In the genomic region with DNA sequence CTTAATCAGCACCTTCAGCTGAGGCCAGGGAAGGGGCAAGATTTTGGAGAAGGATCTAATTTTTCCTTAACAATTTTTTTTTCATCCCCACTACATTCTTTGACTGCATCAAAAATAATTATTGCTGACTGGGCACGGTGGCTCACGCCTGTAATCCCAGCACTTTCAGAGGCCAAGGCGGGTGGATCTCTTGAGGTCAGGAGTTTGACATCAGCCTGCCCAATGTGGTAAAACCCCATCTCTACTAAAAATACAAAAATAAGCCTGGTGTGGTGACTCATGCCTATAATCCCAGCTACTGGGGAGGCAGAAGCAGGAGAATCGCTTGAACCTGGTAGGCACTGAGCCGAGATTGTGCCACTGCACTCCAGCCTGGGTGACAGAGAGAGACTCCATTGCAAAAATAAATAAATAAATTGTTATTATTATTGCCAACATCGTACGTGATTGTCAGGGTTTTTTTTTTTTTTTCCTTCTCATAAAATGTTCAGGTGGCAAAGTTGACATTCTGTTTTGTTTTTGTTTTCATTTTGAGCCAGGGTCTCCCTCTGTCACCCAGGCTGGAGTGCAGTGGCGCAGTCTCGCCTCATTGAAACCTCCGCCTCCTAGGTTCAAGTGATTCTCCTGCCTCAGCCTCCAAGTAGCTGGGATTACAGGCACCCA, we compare ENCODE assay signal across 18 cellular contexts. TPM values are rescaled to one million over a fixed set of nuclear protein-coding genes. Genes with fewer than 3 reads are reported as not detected.
DNase-seq lines count a peak whose midpoint lies in the region; ATAC-seq, FAIRE-seq and TF ChIP-seq lines count a peak whose summit lies in the region.
"Had no signal": no experiment of that assay in that cellular context is flagged by ENCODE, and none has a peak within 500 bp of the region (broad histone marks: within the 10 kb centered on the region; RNA-seq: fewer than 3 reads in every experiment).

No MANE protein-coding gene starts in this region.

- POLR2A ChIA-PET in RWPE1 (lab: Yijun Ruan, JAX; ENCODE audit: low non-redundant PET) = no interaction called here

- no peaks in the 10 kb centered on the region for H3K27me3 Mint-ChIP-seq in stimulated activated naive CD8-positive, alpha-beta T cell treated with anti-CD3 and anti-CD28 coated beads, Interleukin-15, amount 100 ng/mL, for 72 hours

- H3K9me3 ChIP-seq in fibroblast of lung (ENCODE audit: control insufficient read depth, insufficient read depth, low read depth, low read length) (no peaks in the 10 kb centered on the region), MM.1S (replicated peaks; ENCODE audit: insufficient read depth, low read length) (no peaks in the 10 kb centered on the region)
- H3K9me3 ChIP-seq: left lung, ovary, Peyer's patch, upper lobe of right lung had no signal

- no peak for TF ChIP-seq POLR2A in GM12892 (IDR thresholded peaks at IDR 0.05; ENCODE audit: low read depth, low read length)

- H3K27ac ChIP-seq in fibroblast of lung (ENCODE audit: insufficient read depth, low read length) (no peak overlapping the region), MM.1S (ENCODE audit: low read length) (no peak overlapping the region), RWPE1 (no peak overlapping the region)
- H3K27ac ChIP-seq: HL-60, left lung, ovary, Peyer's patch, upper lobe of right lung had no signal

- peak in 1 of 2 donors; percentile 12 for DNase-seq in stimulated activated naive CD8-positive, alpha-beta T cell treated with anti-CD3 and anti-CD28 coated beads, Interleukin-15, amount 100 ng/mL, for 72 hours
- DNase-seq in stimulated activated naive CD8-positive, alpha-beta T cell treated with anti-CD3 and anti-CD28 coated beads, Interleukin-15, Interleukin-2, amounts not matched to agents 100 U/mL and 50 U/mL, for 24 hours = no peak
- DNase-seq in RPMI7951 (ENCODE audit: low read depth) = peak; percentile 76
- peak; percentile 40 to 56 for DNase-seq in fibroblast of lung (ENCODE audit: low read depth in 2 of 2)
- DNase-seq in MM.1S = no peak
- DNase-seq in hippocampal formation (lab: John Stamatoyannopoulos, UW) = no peak
- no peak for DNase-seq in GM12892 (ENCODE audit: insufficient read length)
- DNase-seq in RWPE1 (ENCODE audit: low spot score) = no peak
- DNase-seq: activated naive CD4-positive, alpha-beta T cell; COR-L47; left lung; NCI-H2029 treated with DMSO at 0.1 percent for 48 hours; NCI-H510A treated with DMSO at 0.1 percent for 48 hours; ovary; Peyer's patch; stimulated activated naive CD4-positive, alpha-beta T cell; upper lobe of right lung had no signal

- no peaks in the 10 kb centered on the region for H3F3A ChIP-seq in MM.1S (ENCODE audit: insufficient read depth, low read length)

- H3K36me3 ChIP-seq in fibroblast of lung (ENCODE audit: control insufficient read depth, insufficient read depth, low read length) = peaks cover 4% of the 10 kb centered on the region
- H3K36me3 ChIP-seq in MM.1S (replicated peaks; ENCODE audit: insufficient read depth, low read length) = no peaks in the 10 kb centered on the region
- H3K36me3 ChIP-seq: ovary had no signal

- ATAC-seq in stimulated activated naive CD8-positive, alpha-beta T cell treated with anti-CD3 and anti-CD28 coated beads, Interleukin-15, amount 100 ng/mL, for 72 hours = peak; percentile 43
- ATAC-seq in stimulated activated naive CD8-positive, alpha-beta T cell treated with anti-CD3 and anti-CD28 coated beads, Interleukin-15, Interleukin-2, amounts not matched to agents 100 U/mL and 50 U/mL, for 24 hours = no peak
- ATAC-seq: left lung, upper lobe of right lung had no signal

- no peak overlapping the region for H3K4me2 ChIP-seq in fibroblast of lung (ENCODE audit: extremely low read depth, insufficient read depth, low read length)
- no peak overlapping the region for H3K4me2 ChIP-seq in MM.1S (ENCODE audit: low read depth, low read length)

- no peak overlapping the region for H2AFZ ChIP-seq in fibroblast of lung (ENCODE audit: low read length)
- H2AFZ ChIP-seq in MM.1S (ENCODE audit: low read length) = no peak overlapping the region

- H3K27ac Mint-ChIP-seq in stimulated activated naive CD8-positive, alpha-beta T cell treated with anti-CD3 and anti-CD28 coated beads, Interleukin-15, amount 100 ng/mL, for 72 hours = peak overlapping the region in 1 of 2 donors; percentile 85

- TF ChIP-seq CTCF in fibroblast of lung (conservative IDR thresholded peaks at IDR 0.05 in 1 of 2, IDR thresholded peaks at IDR 0.05 in 1 of 2; ENCODE audit: low read depth in 1 of 2, low read length in 2 of 2) (no peak), MM.1S (IDR thresholded peaks at IDR 0.05; ENCODE audit: low read length) (no peak), RWPE1 (conservative IDR thresholded peaks at IDR 0.05; ENCODE audit: low read depth) (no peak)

- no peaks in the 10 kb centered on the region for H3K27me3 ChIP-seq in fibroblast of lung (ENCODE audit: control insufficient read depth, insufficient read depth, low read length)
- peaks cover 14% of the 10 kb centered on the region for H3K27me3 ChIP-seq in MM.1S (replicated peaks; ENCODE audit: insufficient read depth, low read length)
- H3K27me3 ChIP-seq: left lung, ovary, Peyer's patch, upper lobe of right lung had no signal

- no peak overlapping the region for H3K4me3 Mint-ChIP-seq in stimulated activated naive CD8-positive, alpha-beta T cell treated with anti-CD3 and anti-CD28 coated beads, Interleukin-15, amount 100 ng/mL, for 72 hours

- H3K4me1 ChIP-seq in fibroblast of lung (ENCODE audit: control insufficient read depth, extremely low read depth, insufficient read depth, low read length) (no peaks in the 10 kb centered on the region), MM.1S (ENCODE audit: low read length) (no peaks in the 10 kb centered on the region; the same call in 1 of the 2 replicates)
- H3K4me1 ChIP-seq: left lung, Peyer's patch, upper lobe of right lung had no signal

- FAIRE-seq in GM12892 (lab: Jason Lieb, UNC) = no peak

- no peaks in the 10 kb centered on the region for H3K9me2 ChIP-seq in MM.1S (replicated peaks; ENCODE audit: insufficient read depth, low read length)

- CTCF ChIA-PET in RWPE1 (lab: Yijun Ruan, JAX) = no interaction called here

- H3K79me2 ChIP-seq in fibroblast of lung (ENCODE audit: control insufficient read depth, insufficient read depth, low read length) (no peaks in the 10 kb centered on the region), MM.1S (ENCODE audit: low read length) (no peaks in the 10 kb centered on the region)

- H3K9me3 Mint-ChIP-seq in stimulated activated naive CD8-positive, alpha-beta T cell treated with anti-CD3 and anti-CD28 coated beads, Interleukin-15, amount 100 ng/mL, for 72 hours = no peaks in the 10 kb centered on the region

- H4K20me1 ChIP-seq in fibroblast of lung (ENCODE audit: control insufficient read depth, extremely low read depth, insufficient read depth, low read length) (no peaks in the 10 kb centered on the region), MM.1S (ENCODE audit: insufficient read depth, low read length) (no peaks in the 10 kb centered on the region)

- H3K4me3 ChIP-seq in fibroblast of lung (replicated peaks in 1 of 4; ENCODE audit: control extremely low read depth in 1 of 4, insufficient read depth in 1 of 4, low read depth in 3 of 4, low read length in 4 of 4) (no peak overlapping the region), MM.1S (ENCODE audit: low read length) (no peak overlapping the region)
- H3K4me3 ChIP-seq: left lung, ovary, Peyer's patch, upper lobe of right lung had no signal

- H3K9ac ChIP-seq in fibroblast of lung (ENCODE audit: insufficient read depth, low read length) (no peak overlapping the region), MM.1S (ENCODE audit: low read length) (no peak overlapping the region)

- peaks cover 6% of the 10 kb centered on the region for H3K4me1 Mint-ChIP-seq in stimulated activated naive CD8-positive, alpha-beta T cell treated with anti-CD3 and anti-CD28 coated beads, Interleukin-15, amount 100 ng/mL, for 72 hours

RNA-seq across cellular contexts. Expression of gene MORC3, which starts 37.3 kb away (rescaled TPM):
- 25.5 and 29.7 TPM in 2 replicates for total RNA-seq in RPMI7951 (2014; rRNA removed; shearing (Covaris generic))
- total RNA-seq in fibroblast of lung = 48.5 and 51.7 TPM in 2 replicates
- polyA plus RNA-seq in fibroblast of lung = 20.3 and 24.4 TPM in 2 replicates
- 9.8 and 11.4 TPM in 2 replicates for polyA plus RNA-seq in fibroblast of lung (2012)
- 0.96 and 2.4 TPM in 2 replicates for polyA minus RNA-seq in fibroblast of lung (ENCODE audit: low replicate concordance)
- 16.5 TPM for polyA plus RNA-seq in GM12892 (2012; ENCODE audit: missing spikeins)

Comparison
In these comparisons a context has a peak if more than half of its experiments do, and no peak if none do; other contexts are left out.
1. DNase-seq: peak in RPMI7951 (single experiment) and fibroblast of lung (2 of 2); none in stimulated activated naive CD8-positive, alpha-beta T cell treated with anti-CD3 and anti-CD28 coated beads, Interleukin-15, Interleukin-2, amounts not matched to agents 100 U/mL and 50 U/mL, for 24 hours (single experiment), MM.1S (single experiment), hippocampal formation (0 of 2), GM12892 (single experiment) and RWPE1 (single experiment).